In genomic region chr2:183124222-183124956, GRCh38 we compare ENCODE assay signal across 8 cellular contexts. TPM values are rescaled to one million over a fixed set of nuclear protein-coding genes. Genes with fewer than 3 reads are reported as not detected.
A peak's percentile ranks its signal among the peaks of the same experiment; 100 is the strongest.
DNase-seq lines count a peak whose midpoint lies in the region; ATAC-seq and TF ChIP-seq lines count a peak whose summit lies in the region.

A gene with protein sequence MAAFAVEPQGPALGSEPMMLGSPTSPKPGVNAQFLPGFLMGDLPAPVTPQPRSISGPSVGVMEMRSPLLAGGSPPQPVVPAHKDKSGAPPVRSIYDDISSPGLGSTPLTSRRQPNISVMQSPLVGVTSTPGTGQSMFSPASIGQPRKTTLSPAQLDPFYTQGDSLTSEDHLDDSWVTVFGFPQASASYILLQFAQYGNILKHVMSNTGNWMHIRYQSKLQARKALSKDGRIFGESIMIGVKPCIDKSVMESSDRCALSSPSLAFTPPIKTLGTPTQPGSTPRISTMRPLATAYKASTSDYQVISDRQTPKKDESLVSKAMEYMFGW (plus strand): TSS chr2:183124443. CDS start chr2:183124458, 15 bp downstream.

- DNase-seq in GM13977 (ENCODE audit: low spot score) (peak; percentile 71), NCI-H1694 (lab: John Stamatoyannopoulos, UW) (peak; percentile 98), amniotic stem cell (lab: John Stamatoyannopoulos, UW) (peak; percentile 97), left ventricle myocardium inferior (peak; percentile 81), progenitor cell of endocrine pancreas (ENCODE audit: low spot score, unreplicated experiment) (peak; percentile 65)

- H3K9me3 ChIP-seq in left ventricle myocardium inferior (replicated peaks) = no peaks in the 10 kb centered on the region

- TF ChIP-seq CTCF in GM13977 (IDR thresholded peaks at IDR 0.05; ENCODE audit: extremely low read depth, insufficient read depth, missing control alignments) (no peak), left ventricle myocardium inferior (IDR thresholded peaks at IDR 0.05; ENCODE audit: borderline replicate concordance) (no peak), progenitor cell of endocrine pancreas (IDR thresholded peaks at IDR 0.05; ENCODE audit: unreplicated experiment) (no peak)

- H3K4me1 Mint-ChIP-seq in T-helper 1 cell treated with Interleukin-12 subunit alpha and Interleukin-12 subunit beta and Interleukin-4 antibody, amounts not matched to agents 30 μg/mL and 1 μg/mL, for 36 hours (ENCODE audit: low read depth) = peaks cover 20% of the 10 kb centered on the region
- peaks cover 12% of the 10 kb centered on the region for H3K4me1 Mint-ChIP-seq in progenitor cell of endocrine pancreas (ENCODE audit: low read depth)

- H3K36me3 ChIP-seq in left ventricle myocardium inferior (peaks cover 11% of the 10 kb centered on the region), urinary bladder (ENCODE audit: insufficient read depth) (no peaks in the 10 kb centered on the region)

- peaks cover 5% of the 10 kb centered on the region for H3K36me3 Mint-ChIP-seq in T-helper 1 cell treated with Interleukin-12 subunit alpha and Interleukin-12 subunit beta and Interleukin-4 antibody, amounts not matched to agents 30 μg/mL and 1 μg/mL, for 36 hours (ENCODE audit: low read depth)
- no peaks in the 10 kb centered on the region for H3K36me3 Mint-ChIP-seq in progenitor cell of endocrine pancreas (ENCODE audit: insufficient read depth)

- H3K4me3 ChIP-seq in left ventricle myocardium inferior (peak within 1 kb of the TSS; percentile 87), urinary bladder (ENCODE audit: low read depth, low read length) (peak within 1 kb of the TSS; percentile 63)

- peak within 1 kb of the TSS; percentile 95 for H3K4me3 Mint-ChIP-seq in T-helper 1 cell treated with Interleukin-12 subunit alpha and Interleukin-12 subunit beta and Interleukin-4 antibody, amounts not matched to agents 30 μg/mL and 1 μg/mL, for 36 hours
- H3K4me3 Mint-ChIP-seq in progenitor cell of endocrine pancreas (ENCODE audit: low read depth) = peak within 1 kb of the TSS; percentile 93

- under 1% methylated on average over 43 of the region's 43 CpGs for WGBS in urinary bladder

- intact Hi-C loops in left ventricle myocardium inferior (cut with micrococcal nuclease) = no loop called here

- peak within 1 kb of the TSS; percentile 98 for H3K27ac Mint-ChIP-seq in T-helper 1 cell treated with Interleukin-12 subunit alpha and Interleukin-12 subunit beta and Interleukin-4 antibody, amounts not matched to agents 30 μg/mL and 1 μg/mL, for 36 hours
- peak within 1 kb of the TSS; percentile 99 for H3K27ac Mint-ChIP-seq in progenitor cell of endocrine pancreas

- in situ Hi-C loops in GM13977 (cut with MboI; ENCODE audit: low pct_unique_long_range_greater_than_20kb, low sequenced_read_pairs, unreplicated experiment) = no loop called here

- no peaks in the 10 kb centered on the region for H3K27me3 ChIP-seq in left ventricle myocardium inferior (ENCODE audit: low read depth)

- H3K27ac ChIP-seq in left ventricle myocardium inferior (replicated peaks) = peak within 1 kb of the TSS; percentile 84
- H3K27ac ChIP-seq in urinary bladder (ENCODE audit: low read depth) = peak within 1 kb of the TSS; percentile 60

- ATAC-seq in HG02884 (IDR thresholded peaks at IDR 0.05; ENCODE audit: unreplicated experiment) = peak; percentile 93

- H3K4me1 ChIP-seq in left ventricle myocardium inferior = peaks cover 24% of the 10 kb centered on the region
- no peaks in the 10 kb centered on the region for H3K4me1 ChIP-seq in urinary bladder (ENCODE audit: insufficient read depth)

- H3K27me3 Mint-ChIP-seq in T-helper 1 cell treated with Interleukin-12 subunit alpha and Interleukin-12 subunit beta and Interleukin-4 antibody, amounts not matched to agents 30 μg/mL and 1 μg/mL, for 36 hours (ENCODE audit: low read depth) = peaks cover 8% of the 10 kb centered on the region
- H3K27me3 Mint-ChIP-seq in progenitor cell of endocrine pancreas = peaks cover 4% of the 10 kb centered on the region

- no peaks in the 10 kb centered on the region for H3K9me3 Mint-ChIP-seq in T-helper 1 cell treated with Interleukin-12 subunit alpha and Interleukin-12 subunit beta and Interleukin-4 antibody, amounts not matched to agents 30 μg/mL and 1 μg/mL, for 36 hours
- H3K9me3 Mint-ChIP-seq in progenitor cell of endocrine pancreas (ENCODE audit: low read depth) = no peaks in the 10 kb centered on the region

RNA-seq across cellular contexts. Expression of the gene that starts here (rescaled TPM):
- total RNA-seq in left ventricle myocardium inferior (7.9 TPM), progenitor cell of endocrine pancreas (18.1 and 20.9 TPM in 2 replicates), urinary bladder (38.3 TPM)
- 12.5 TPM for polyA plus RNA-seq in urinary bladder

Comparison
In these comparisons a context has a peak if more than half of its experiments do, and no peak if none do; other contexts are left out.
1. Peak in every context shown above with its lines: DNase-seq, ATAC-seq, H3K4me3 ChIP-seq and H3K27ac ChIP-seq.